In the genomic region with DNA sequence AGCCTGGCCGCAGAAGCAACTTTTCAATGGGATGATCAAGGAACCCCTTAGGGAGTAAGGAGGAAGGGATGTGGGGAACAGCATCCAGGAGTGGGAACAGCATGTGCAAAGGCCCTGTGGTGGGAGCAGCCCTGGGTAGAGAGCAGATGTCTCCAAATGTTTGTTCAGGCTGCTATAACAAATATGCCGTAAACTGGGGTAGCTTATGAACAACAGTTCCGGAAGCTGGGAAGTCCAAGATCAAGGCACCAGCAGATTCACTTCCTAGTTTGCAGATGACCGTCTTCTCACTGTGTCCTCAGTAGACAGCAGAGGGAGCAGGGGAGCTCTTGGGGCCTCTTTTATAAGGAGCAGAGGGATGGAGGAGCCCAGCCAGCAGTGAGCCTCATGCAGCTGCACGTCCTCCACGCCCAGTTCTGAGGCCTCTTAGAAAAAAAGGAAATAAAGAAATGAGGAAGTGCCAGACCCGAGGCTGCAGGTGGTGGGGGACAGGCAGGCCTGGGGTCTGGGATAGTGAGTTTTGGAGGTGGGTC, we compare ENCODE assay signal across 8 cellular contexts. TPM values are rescaled to one million over a fixed set of nuclear protein-coding genes. Genes with fewer than 3 reads are reported as not detected.
DNase-seq lines count a peak whose midpoint lies in the region; ATAC-seq and TF ChIP-seq lines count a peak whose summit lies in the region.

No MANE protein-coding gene starts in this region.

- H3K36me3 ChIP-seq in OCI-LY3 (replicated peaks; ENCODE audit: low read depth, low read length) = no peaks in the 10 kb centered on the region
- no peaks in the 10 kb centered on the region for H3K36me3 ChIP-seq in duodenal mucosa (ENCODE audit: control insufficient read depth in 1 of 2, insufficient read depth in 2 of 2, low read length in 2 of 2)
- H3K36me3 ChIP-seq in CD4-positive, alpha-beta memory T cell (ENCODE audit: insufficient read depth, low read length) = no peaks in the 10 kb centered on the region

- ATAC-seq in activated naive CD8-positive, alpha-beta T cell treated with anti-CD3 and anti-CD28 coated beads, Interleukin-2, amount 10 ng/mL, durations not matched to agents 7 days and 5 days (ENCODE audit: low read depth) = peak; percentile 48
- ATAC-seq in HG03432 (IDR thresholded peaks at IDR 0.05; ENCODE audit: unreplicated experiment) = no peak
- ATAC-seq in HG02973 (IDR thresholded peaks at IDR 0.05; ENCODE audit: unreplicated experiment) = no peak

- peaks cover 18% of the 10 kb centered on the region for H3K4me1 Mint-ChIP-seq in activated naive CD8-positive, alpha-beta T cell treated with anti-CD3 and anti-CD28 coated beads, Interleukin-2, amount 10 ng/mL, durations not matched to agents 7 days and 5 days
- H3K4me1 Mint-ChIP-seq in activated naive CD8-positive, alpha-beta T cell treated with anti-CD3 and anti-CD28 coated beads for 36 hours = peaks cover 2% of the 10 kb centered on the region
- no peaks in the 10 kb centered on the region for H3K4me1 Mint-ChIP-seq in CD4-positive, alpha-beta memory T cell

- H4K20me1 ChIP-seq in OCI-LY3 (ENCODE audit: insufficient read depth, low read length) = no peaks in the 10 kb centered on the region

- H3K36me3 Mint-ChIP-seq in activated naive CD8-positive, alpha-beta T cell treated with anti-CD3 and anti-CD28 coated beads, Interleukin-2, amount 10 ng/mL, durations not matched to agents 7 days and 5 days = no peaks in the 10 kb centered on the region
- H3K36me3 Mint-ChIP-seq in activated naive CD8-positive, alpha-beta T cell treated with anti-CD3 and anti-CD28 coated beads for 36 hours = no peaks in the 10 kb centered on the region
- H3K36me3 Mint-ChIP-seq in CD4-positive, alpha-beta memory T cell = no peaks in the 10 kb centered on the region

- intact Hi-C loops in CD4-positive, alpha-beta memory T cell (cut with micrococcal nuclease) = no loop called here

- DNase-seq in activated naive CD8-positive, alpha-beta T cell treated with anti-CD3 and anti-CD28 coated beads, Interleukin-2, amount 10 ng/mL, durations not matched to agents 7 days and 5 days = no peak
- DNase-seq in activated naive CD8-positive, alpha-beta T cell treated with anti-CD3 and anti-CD28 coated beads for 36 hours = no peak
- peak; percentile 53 for DNase-seq in myocyte (ENCODE audit: low read depth)
- DNase-seq in CD4-positive, alpha-beta memory T cell = no peak

- peak overlapping the region; percentile 48 for H3K4me3 Mint-ChIP-seq in activated naive CD8-positive, alpha-beta T cell treated with anti-CD3 and anti-CD28 coated beads, Interleukin-2, amount 10 ng/mL, durations not matched to agents 7 days and 5 days
- H3K4me3 Mint-ChIP-seq in activated naive CD8-positive, alpha-beta T cell treated with anti-CD3 and anti-CD28 coated beads for 36 hours = no peak overlapping the region
- H3K4me3 Mint-ChIP-seq in CD4-positive, alpha-beta memory T cell = no peak overlapping the region

- peak; percentile 47 for TF ChIP-seq CTCF in OCI-LY3 (IDR thresholded peaks at IDR 0.05; ENCODE audit: low read depth, low read length)

- H3K4me2 ChIP-seq in OCI-LY3 (ENCODE audit: low read length) = peak overlapping the region; percentile 89

- H3K27me3 ChIP-seq in OCI-LY3 (ENCODE audit: low read depth, low read length) (no peaks in the 10 kb centered on the region; the same call in 1 of the 2 replicates), duodenal mucosa (ENCODE audit: control insufficient read depth in 1 of 2, insufficient read depth in 2 of 2, low read length in 2 of 2) (peaks cover 6 to 7% of the 10 kb centered on the region in 2 donors)
- H3K27me3 ChIP-seq in CD4-positive, alpha-beta memory T cell (ENCODE audit: insufficient read depth, low read length) = peaks cover 4% of the 10 kb centered on the region

- H3K79me2 ChIP-seq in OCI-LY3 (ENCODE audit: low read length) = no peaks in the 10 kb centered on the region

- peak overlapping the region; percentile 69 for H3K27ac Mint-ChIP-seq in activated naive CD8-positive, alpha-beta T cell treated with anti-CD3 and anti-CD28 coated beads, Interleukin-2, amount 10 ng/mL, durations not matched to agents 7 days and 5 days
- no peak overlapping the region for H3K27ac Mint-ChIP-seq in activated naive CD8-positive, alpha-beta T cell treated with anti-CD3 and anti-CD28 coated beads for 36 hours
- no peak overlapping the region for H3K27ac Mint-ChIP-seq in CD4-positive, alpha-beta memory T cell

- no peaks in the 10 kb centered on the region for H3K9me3 ChIP-seq in OCI-LY3 (ENCODE audit: insufficient read depth, low read length)
- H3K9me3 ChIP-seq in duodenal mucosa (ENCODE audit: control insufficient read depth in 1 of 2, low read length in 2 of 2) = no peaks in the 10 kb centered on the region
- H3K9me3 ChIP-seq in CD4-positive, alpha-beta memory T cell (ENCODE audit: control insufficient read depth in 1 of 2, low read length in 2 of 2) = no peaks in the 10 kb centered on the region

- H3K9ac ChIP-seq in OCI-LY3 (ENCODE audit: low read length) (peak overlapping the region; percentile 89), duodenal mucosa (ENCODE audit: low read depth in 1 of 2, low read length in 2 of 2) (no peak overlapping the region)

- peak overlapping the region; percentile 80 for H3K27ac ChIP-seq in OCI-LY3 (ENCODE audit: low read length)
- peak overlapping the region; percentile 15 for H3K27ac ChIP-seq in duodenal mucosa (ENCODE audit: low read depth, low read length)
- H3K27ac ChIP-seq in CD4-positive, alpha-beta memory T cell (ENCODE audit: low read depth, low read length) = no peak overlapping the region

- POLR2A ChIA-PET in activated naive CD8-positive, alpha-beta T cell treated with anti-CD3 and anti-CD28 coated beads, Interleukin-2, amount 10 ng/mL, durations not matched to agents 7 days and 5 days (lab: Charles Lee) = interaction anchor here (2.1 to 2.5 kb wide), 3 partner anchors 10 to 17 kb away, joined by 6 to 12 read pairs (median 9); partner anchors contain the start of gene SSBP4
- POLR2A ChIA-PET in CD4-positive, alpha-beta memory T cell (lab: Charles Lee; ENCODE audit: partially characterized antibody) = no interaction called here

- CTCF ChIA-PET in CD4-positive, alpha-beta memory T cell (lab: Charles Lee; ENCODE audit: partially characterized antibody) = interaction anchor here (0.8 to 3.6 kb wide), 3 partner anchors 10 to 16 kb away, joined by 3 to 19 read pairs (median 5); partner anchors contain the start of gene GDF15

- H3K4me3 ChIP-seq in OCI-LY3 (ENCODE audit: low read length) (peak overlapping the region; percentile 76), duodenal mucosa (ENCODE audit: low read depth in 1 of 2, low read length in 2 of 2) (no peak overlapping the region)
- no peak overlapping the region for H3K4me3 ChIP-seq in CD4-positive, alpha-beta memory T cell (ENCODE audit: low read length in 2 of 2)

- H3K27me3 Mint-ChIP-seq in activated naive CD8-positive, alpha-beta T cell treated with anti-CD3 and anti-CD28 coated beads, Interleukin-2, amount 10 ng/mL, durations not matched to agents 7 days and 5 days = peaks cover 13% of the 10 kb centered on the region
- H3K27me3 Mint-ChIP-seq in activated naive CD8-positive, alpha-beta T cell treated with anti-CD3 and anti-CD28 coated beads for 36 hours = peaks cover 16% of the 10 kb centered on the region
- peaks cover 3 to 6% of the 10 kb centered on the region in 2 donors for H3K27me3 Mint-ChIP-seq in CD4-positive, alpha-beta memory T cell

- H2AFZ ChIP-seq in OCI-LY3 (ENCODE audit: low read depth, low read length) = no peak overlapping the region; the same call in 1 of the 2 replicates

- H3K4me1 ChIP-seq in OCI-LY3 (ENCODE audit: low read length) = peaks cover 55% of the 10 kb centered on the region
- peaks cover 9 to 20% of the 10 kb centered on the region in 2 donors for H3K4me1 ChIP-seq in duodenal mucosa (ENCODE audit: control insufficient read depth in 1 of 2, insufficient read depth in 2 of 2, low read length in 2 of 2)
- H3K4me1 ChIP-seq in CD4-positive, alpha-beta memory T cell (ENCODE audit: insufficient read depth, low read length) = peaks cover 8% of the 10 kb centered on the region

- H3K9me3 Mint-ChIP-seq in activated naive CD8-positive, alpha-beta T cell treated with anti-CD3 and anti-CD28 coated beads, Interleukin-2, amount 10 ng/mL, durations not matched to agents 7 days and 5 days = no peaks in the 10 kb centered on the region
- H3K9me3 Mint-ChIP-seq in activated naive CD8-positive, alpha-beta T cell treated with anti-CD3 and anti-CD28 coated beads for 36 hours = no peaks in the 10 kb centered on the region
- H3K9me3 Mint-ChIP-seq in CD4-positive, alpha-beta memory T cell = no peaks in the 10 kb centered on the region

RNA-seq across cellular contexts. Expression of gene LRRC25, which starts 4.2 kb away (rescaled TPM):
- total RNA-seq in activated naive CD8-positive, alpha-beta T cell treated with anti-CD3 and anti-CD28 coated beads, Interleukin-2, amount 10 ng/mL, durations not matched to agents 7 days and 5 days = 1 to 10 TPM; 1.2 to 1.6 TPM
- total RNA-seq in activated naive CD8-positive, alpha-beta T cell treated with anti-CD3 and anti-CD28 coated beads for 36 hours = not detected
- total RNA-seq in myocyte = not detected in 2 replicates
- polyA plus RNA-seq in myocyte (2012) = not detected
- total RNA-seq in CD4-positive, alpha-beta memory T cell = under 1 TPM; 0.73 to 0.91 TPM
- under 1 TPM in 1 of 2 donors, not detected in 1; 0.07 TPM for polyA plus RNA-seq in CD4-positive, alpha-beta memory T cell

RNA-seq across cellular contexts. Expression of gene GDF15, which starts 15.7 kb away (rescaled TPM):
- under 1 TPM; 0.34 to 0.75 TPM for total RNA-seq in activated naive CD8-positive, alpha-beta T cell treated with anti-CD3 and anti-CD28 coated beads, Interleukin-2, amount 10 ng/mL, durations not matched to agents 7 days and 5 days
- total RNA-seq in activated naive CD8-positive, alpha-beta T cell treated with anti-CD3 and anti-CD28 coated beads for 36 hours = not detected
- total RNA-seq in myocyte = 104 and 116 TPM in 2 replicates
- polyA plus RNA-seq in myocyte (2012) = 143 TPM
- total RNA-seq in CD4-positive, alpha-beta memory T cell = 1 to 10 TPM; 1.2 TPM
- not detected for polyA plus RNA-seq in CD4-positive, alpha-beta memory T cell

RNA-seq across cellular contexts. Expression of gene SSBP4, which starts 17.6 kb away (rescaled TPM):
- 100 to 1,000 TPM; 152 to 158 TPM for total RNA-seq in activated naive CD8-positive, alpha-beta T cell treated with anti-CD3 and anti-CD28 coated beads, Interleukin-2, amount 10 ng/mL, durations not matched to agents 7 days and 5 days
- 100 to 1,000 TPM in 1 of 2 experiments, 10 to 100 TPM in 1; 96.1 to 101 TPM for total RNA-seq in activated naive CD8-positive, alpha-beta T cell treated with anti-CD3 and anti-CD28 coated beads for 36 hours
- total RNA-seq in myocyte = 124 and 134 TPM in 2 replicates
- 31.0 TPM for polyA plus RNA-seq in myocyte (2012)
- 10 to 100 TPM; 71.3 to 73.4 TPM for total RNA-seq in CD4-positive, alpha-beta memory T cell
- 100 to 1,000 TPM in 1 of 2 donors, 10 to 100 TPM in 1; 81.5 to 108 TPM for polyA plus RNA-seq in CD4-positive, alpha-beta memory T cell

RNA-seq across cellular contexts. Expression of gene ISYNA1, which starts 36.3 kb away (rescaled TPM):
- 10 to 100 TPM; 39.6 to 43.4 TPM for total RNA-seq in activated naive CD8-positive, alpha-beta T cell treated with anti-CD3 and anti-CD28 coated beads, Interleukin-2, amount 10 ng/mL, durations not matched to agents 7 days and 5 days
- total RNA-seq in activated naive CD8-positive, alpha-beta T cell treated with anti-CD3 and anti-CD28 coated beads for 36 hours = 10 to 100 TPM; 29.6 to 32.7 TPM
- total RNA-seq in myocyte = 5.0 and 11.7 TPM in 2 replicates
- 3.4 TPM for polyA plus RNA-seq in myocyte (2012)
- 10 to 100 TPM; 37.1 to 43.2 TPM for total RNA-seq in CD4-positive, alpha-beta memory T cell
- polyA plus RNA-seq in CD4-positive, alpha-beta memory T cell = 10 to 100 TPM; 27.5 to 36.3 TPM

Comparison
In these comparisons a context has a peak if more than half of its experiments do, and no peak if none do; other contexts are left out.
1. RNA of gene GDF15, which starts 15.7 kb away (total RNA-seq): 104 to 116 TPM in myocyte; 1.2 TPM in CD4-positive, alpha-beta memory T cell, 0.34 to 0.75 TPM in activated naive CD8-positive, alpha-beta T cell treated with anti-CD3 and anti-CD28 coated beads, Interleukin-2, amount 10 ng/mL, durations not matched to agents 7 days and 5 days and not detected in activated naive CD8-positive, alpha-beta T cell treated with anti-CD3 and anti-CD28 coated beads for 36 hours; every median in the first group is over 10 times any median in the second.